In genomic region chr6:151483968-151484367, GRCh38 we compare ENCODE assay signal across 31 cellular contexts. TPM values are rescaled to one million over a fixed set of nuclear protein-coding genes. Genes with fewer than 3 reads are reported as not detected.
"Had no signal": no experiment of that assay in that cellular context is flagged by ENCODE, and none has a peak within 500 bp of the region (broad histone marks: within the 10 kb centered on the region; RNA-seq: fewer than 3 reads in every experiment).

No MANE protein-coding gene starts in this region.

- H3K27ac ChIP-seq: dorsolateral prefrontal cortex, epithelial cell of prostate, gastrocnemius medialis, hepatocyte, left lung, parathyroid adenoma, right lobe of liver, suprapubic skin, vagina had no signal

- H3K4me3 ChIP-seq: dorsolateral prefrontal cortex, gastrocnemius medialis, hepatocyte, left lung, mucosa of descending colon, right lobe of liver, smooth muscle cell, suprapubic skin, vagina had no signal

- H3K4me1 Mint-ChIP-seq: neural crest cell had no signal

- H2AFZ ChIP-seq: hepatocyte, parathyroid adenoma had no signal

- H3K27ac Mint-ChIP-seq: mesothelial cell of epicardium; naive B cell; progenitor cell of endocrine pancreas; stimulated activated naive CD8-positive, alpha-beta T cell treated with anti-CD3 and anti-CD28 coated beads, Interleukin-15, amount 100 ng/mL, for 72 hours had no signal

- FAIRE-seq: keratinocyte had no signal

- H3K4me3 Mint-ChIP-seq: mesothelial cell of epicardium; natural killer cell treated with Interleukin-12 subunit alpha and Interleukin-12 subunit beta and Interleukin-15 and Interleukin-18, amount 100 ng/mL, for 72 hours; neural crest cell; stimulated activated naive CD8-positive, alpha-beta T cell treated with anti-CD3 and anti-CD28 coated beads, Interleukin-15, amount 100 ng/mL, for 72 hours had no signal

- H3K9me3 Mint-ChIP-seq: natural killer cell treated with Interleukin-12 subunit alpha and Interleukin-12 subunit beta and Interleukin-15 and Interleukin-18, amount 100 ng/mL, for 72 hours; neural crest cell; stimulated activated naive CD8-positive, alpha-beta T cell treated with anti-CD3 and anti-CD28 coated beads, Interleukin-15, amount 100 ng/mL, for 72 hours had no signal

- H3K4me2 ChIP-seq: hepatocyte, smooth muscle cell had no signal

- H3K9ac ChIP-seq: parathyroid adenoma had no signal

- DNase-seq: cortex of kidney; dorsolateral prefrontal cortex; effector CD4-positive, alpha-beta T cell; foreskin fibroblast; gastrocnemius medialis; head of caudate nucleus; left lung; mesenchymal stem cell; mucosa of descending colon; naive B cell; right lobe of liver; stimulated activated CD4-positive, alpha-beta T cell treated with anti-CD3 and anti-CD28 coated beads, Interleukin-12 subunit alpha, Interleukin-12 subunit beta, amount 100 ng/mL, for 4 hours; stimulated activated CD4-positive, alpha-beta T cell treated with anti-CD3 and anti-CD28 coated beads, Interleukin-1b, Interleukin-23, amount 100 ng/mL, for 48 hours; stimulated activated CD4-positive, alpha-beta T cell treated with anti-CD3 and anti-CD28 coated beads, Interleukin-4, amount 100 ng/mL, for 1 hour; stimulated activated CD8-positive, alpha-beta memory T cell treated with anti-CD3 and anti-CD28 coated beads, Interleukin-4, amount 100 ng/mL, for 48 hours; stimulated activated naive CD4-positive, alpha-beta T cell; stimulated activated naive CD8-positive, alpha-beta T cell treated with anti-CD3 and anti-CD28 coated beads, Interleukin-15, amount 100 ng/mL, for 72 hours; trophoblast cell had no signal

- H3K36me3 ChIP-seq: gastrocnemius medialis, left lung, right lobe of liver, suprapubic skin, vagina had no signal

- H3K27me3 Mint-ChIP-seq: naive B cell; progenitor cell of endocrine pancreas; stimulated activated naive CD8-positive, alpha-beta T cell treated with anti-CD3 and anti-CD28 coated beads, Interleukin-15, amount 100 ng/mL, for 72 hours had no signal

- H3K36me3 Mint-ChIP-seq: mesothelial cell of epicardium; naive B cell; natural killer cell treated with Interleukin-12 subunit alpha and Interleukin-12 subunit beta and Interleukin-15 and Interleukin-18, amount 100 ng/mL, for 72 hours had no signal

- ATAC-seq: esophagus mucosa; gastrocnemius medialis; left lung; mucosa of descending colon; natural killer cell treated with Interleukin-12 subunit alpha and Interleukin-12 subunit beta and Interleukin-15 and Interleukin-18, amount 100 ng/mL, for 72 hours; stimulated activated naive CD8-positive, alpha-beta T cell treated with anti-CD3 and anti-CD28 coated beads, Interleukin-15, amount 100 ng/mL, for 72 hours had no signal

- H3K4me1 ChIP-seq: gastrocnemius medialis, parathyroid adenoma, right lobe of liver had no signal

- H3K27me3 ChIP-seq: gastrocnemius medialis, hepatocyte, left lung, right lobe of liver, suprapubic skin, vagina had no signal

- H3K9me3 ChIP-seq: gastrocnemius medialis, left lung, mucosa of descending colon, right lobe of liver, suprapubic skin, vagina had no signal

RNA-seq across cellular contexts. Expression of gene CCDC170, which starts 9.8 kb away (rescaled TPM):
- total RNA-seq: lung microvascular endothelial cell; natural killer cell treated with Interleukin-12 subunit alpha and Interleukin-12 subunit beta and Interleukin-15 and Interleukin-18, amount 100 ng/mL, for 72 hours; progenitor cell of endocrine pancreas had no signal
